30 cellular contexts compared by ENCODE assay signal in the genomic region with DNA sequence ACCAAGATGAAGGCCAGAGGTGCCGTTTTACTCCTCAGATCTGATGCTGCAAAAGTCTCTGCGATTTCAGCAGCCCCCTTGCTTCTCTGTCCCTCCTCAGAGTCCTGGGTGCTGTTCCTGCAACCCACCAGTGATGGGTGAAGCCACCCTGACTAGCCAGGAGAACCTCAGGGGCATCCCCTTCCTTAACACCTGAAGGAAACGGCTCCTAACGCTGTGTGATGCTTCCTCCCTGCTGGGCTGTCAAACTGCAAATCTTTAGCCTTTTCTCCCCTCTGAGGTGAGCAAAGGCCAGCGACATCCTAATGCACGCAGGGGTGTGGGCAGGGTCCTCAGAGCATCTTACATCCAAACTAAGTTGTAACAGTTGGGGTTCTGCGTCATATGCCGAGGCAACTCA.
"Had no signal": no experiment of that assay in that cellular context is flagged by ENCODE, and none has a peak within 500 bp of the region (broad histone marks: within the 10 kb centered on the region; RNA-seq: fewer than 3 reads in every experiment).

No MANE protein-coding gene starts in this region.

- H3K4me1 ChIP-seq: left lung, pancreas, prostate gland, stomach, testis, transverse colon, upper lobe of left lung, vagina had no signal

- H3K4me2 ChIP-seq: smooth muscle cell had no signal

- H3K27ac ChIP-seq: left lung, pancreas, stomach, testis, transverse colon, upper lobe of left lung, vagina had no signal

- FAIRE-seq: islet of Langerhans, kidney, pancreas had no signal

- DNase-seq: immature natural killer cell; kidney; left colon; left lung; mesendoderm; midbrain; mucosa of descending colon; naive thymus-derived CD8-positive, alpha-beta T cell; pancreas; posterior cingulate gyrus; retina; stimulated activated CD4-positive, alpha-beta T cell treated with anti-CD3 and anti-CD28 coated beads, Interleukin-12 subunit alpha, Interleukin-12 subunit beta, amount 100 ng/mL, for 4 hours; stimulated activated CD4-positive, alpha-beta T cell treated with anti-CD3 and anti-CD28 coated beads, Interleukin-15, amount 100 ng/mL, for 24 hours; stimulated activated CD4-positive, alpha-beta T cell treated with anti-CD3 and anti-CD28 coated beads, Interleukin-2, amount 100 ng/mL, for 24 hours; stimulated activated CD4-positive, alpha-beta T cell treated with anti-CD3 and anti-CD28 coated beads, Interleukin-4, amount 100 ng/mL, for 1 hour; stimulated activated naive B cell treated with anti-CD40 and anti-IgM and Interleukin-4, amounts not matched to agents 10 μg/mL and 1 μg/mL and 100 μg/mL, for 72 hours; stimulated activated naive CD8-positive, alpha-beta T cell treated with anti-CD3 and anti-CD28 coated beads, Interleukin-15, Interleukin-2, amounts not matched to agents 100 U/mL and 50 U/mL, for 24 hours; stomach; testis; thyroid gland; transverse colon; upper lobe of left lung had no signal

- H3K27ac Mint-ChIP-seq: immature natural killer cell; nephron; stimulated activated naive B cell treated with anti-CD40 and anti-IgM and Interleukin-4, amounts not matched to agents 10 μg/mL and 1 μg/mL and 100 μg/mL, for 72 hours had no signal

- H3K4me3 ChIP-seq: left lung, lung, mucosa of descending colon, pancreas, prostate gland, smooth muscle cell, stomach, testis, thyroid gland, transverse colon, upper lobe of left lung, vagina had no signal

- H3K27me3 Mint-ChIP-seq: naive thymus-derived CD8-positive, alpha-beta T cell; stimulated activated naive B cell treated with anti-CD40 and anti-IgM and Interleukin-4, amounts not matched to agents 10 μg/mL and 1 μg/mL and 100 μg/mL, for 72 hours had no signal

- H3K9me3 ChIP-seq: left lung, mucosa of descending colon, pancreas, prostate gland, stomach, testis, thyroid gland, transverse colon, upper lobe of left lung, vagina had no signal

- ATAC-seq: left colon; left lung; mucosa of descending colon; naive thymus-derived CD8-positive, alpha-beta T cell; pancreas; right cardiac atrium; stimulated activated naive B cell treated with anti-CD40 and anti-IgM and Interleukin-4, amounts not matched to agents 10 μg/mL and 1 μg/mL and 100 μg/mL, for 72 hours; stimulated activated naive CD8-positive, alpha-beta T cell treated with anti-CD3 and anti-CD28 coated beads, Interleukin-15, Interleukin-2, amounts not matched to agents 100 U/mL and 50 U/mL, for 24 hours had no signal

- H3K36me3 ChIP-seq: pancreas, prostate gland, transverse colon had no signal

- H3K9me3 Mint-ChIP-seq: immature natural killer cell; naive thymus-derived CD8-positive, alpha-beta T cell; nephron; neural crest cell; stimulated activated naive B cell treated with anti-CD40 and anti-IgM and Interleukin-4, amounts not matched to agents 10 μg/mL and 1 μg/mL and 100 μg/mL, for 72 hours had no signal

- H3K27me3 ChIP-seq: left lung, pancreas, stomach, testis, thyroid gland, transverse colon, upper lobe of left lung, vagina had no signal

- H3K4me1 Mint-ChIP-seq: immature natural killer cell, nephron, neural crest cell had no signal

- H3K4me3 Mint-ChIP-seq: immature natural killer cell; naive thymus-derived CD8-positive, alpha-beta T cell; nephron; neural crest cell; stimulated activated naive B cell treated with anti-CD40 and anti-IgM and Interleukin-4, amounts not matched to agents 10 μg/mL and 1 μg/mL and 100 μg/mL, for 72 hours had no signal
